In the genomic region with DNA sequence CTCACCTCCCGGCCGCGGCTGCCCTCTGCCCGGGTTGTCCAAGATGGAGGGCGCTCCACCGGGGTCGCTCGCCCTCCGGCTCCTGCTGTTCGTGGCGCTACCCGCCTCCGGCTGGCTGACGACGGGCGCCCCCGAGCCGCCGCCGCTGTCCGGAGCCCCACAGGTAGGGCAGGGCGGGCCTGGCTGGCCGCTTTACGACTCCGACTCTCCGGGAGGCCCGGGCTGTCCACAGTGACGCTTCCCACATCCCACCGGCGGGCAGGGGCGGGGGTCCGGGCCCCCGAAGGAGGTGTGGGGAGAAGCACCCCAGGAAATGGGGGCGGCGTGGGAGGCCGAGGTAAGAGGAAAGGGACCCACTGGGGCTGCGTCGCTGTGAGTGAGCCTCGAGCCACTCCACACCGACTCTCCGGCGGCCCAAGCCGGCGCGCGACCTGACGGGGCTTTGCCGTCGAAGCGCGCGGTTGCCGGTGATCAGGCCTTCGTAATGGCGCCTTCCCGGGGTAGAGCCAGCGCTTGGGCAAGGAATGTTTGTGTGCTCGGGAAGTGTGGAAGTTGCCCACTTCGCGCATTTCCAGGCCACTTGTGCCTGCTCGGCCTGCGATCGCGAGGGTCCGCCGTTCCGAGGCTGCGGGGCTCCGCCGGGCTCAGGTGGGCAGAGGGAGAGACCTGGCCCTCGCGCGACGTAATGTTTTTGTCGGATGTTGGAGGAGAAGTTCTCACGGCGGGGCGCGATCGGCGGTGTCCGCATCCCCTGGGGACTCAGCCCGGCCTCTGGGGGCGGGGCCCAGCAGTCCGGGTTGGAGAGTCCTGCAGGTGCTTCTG, we compare ENCODE assay signal across 8 cellular contexts. TPM values are rescaled to one million over a fixed set of nuclear protein-coding genes. Genes with fewer than 3 reads are reported as not detected.
A peak's percentile ranks its signal among the peaks of the same experiment; 100 is the strongest.
DNase-seq lines count a peak whose midpoint lies in the region; ATAC-seq, FAIRE-seq and TF ChIP-seq lines count a peak whose summit lies in the region.

A gene with protein sequence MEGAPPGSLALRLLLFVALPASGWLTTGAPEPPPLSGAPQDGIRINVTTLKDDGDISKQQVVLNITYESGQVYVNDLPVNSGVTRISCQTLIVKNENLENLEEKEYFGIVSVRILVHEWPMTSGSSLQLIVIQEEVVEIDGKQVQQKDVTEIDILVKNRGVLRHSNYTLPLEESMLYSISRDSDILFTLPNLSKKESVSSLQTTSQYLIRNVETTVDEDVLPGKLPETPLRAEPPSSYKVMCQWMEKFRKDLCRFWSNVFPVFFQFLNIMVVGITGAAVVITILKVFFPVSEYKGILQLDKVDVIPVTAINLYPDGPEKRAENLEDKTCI (plus strand): TSS at position 4 of the 822 bp plus-strand sequence. CDS start 40 bp downstream, at position 44.

- H3K9me3 ChIP-seq in Peyer's patch (no peaks in the 10 kb centered on the region), neutrophil (no peaks in the 10 kb centered on the region), tibial artery (no peaks in the 10 kb centered on the region)

- H3K36me3 ChIP-seq in Peyer's patch (no peaks in the 10 kb centered on the region), neutrophil (no peaks in the 10 kb centered on the region), tibial artery (no peaks in the 10 kb centered on the region)

- DNase-seq in C1 segment of cervical spinal cord (lab: John Stamatoyannopoulos, UW) (peak in 8 of 14 donors; percentile 7 to 67 (median 48)), Peyer's patch (peak; percentile 60 to 78 (median 76)), frontal cortex (ENCODE audit: low spot score in 2 of 2) (no peak), tibial artery (peak; percentile 37 to 77)
- peak in 3 of 4 experiments; percentile 38 to 51 (median 44) for DNase-seq in activated naive CD4-positive, alpha-beta T cell (lab: John Stamatoyannopoulos, UW)

- no peak for TF ChIP-seq CTCF in Peyer's patch (IDR thresholded peaks at IDR 0.05)
- TF ChIP-seq CTCF in neutrophil (IDR thresholded peaks at IDR 0.05): no peak
- TF ChIP-seq CTCF in tibial artery (IDR thresholded peaks at IDR 0.05): no peak

- H3K4me3 ChIP-seq in Peyer's patch: peak within 1 kb of the TSS; percentile 75 to 96 (median 92)
- peak within 1 kb of the TSS; percentile 83 to 93 for H3K4me3 ChIP-seq in neutrophil (ENCODE audit: low read depth in 1 of 2, low read length in 1 of 2)
- peak within 1 kb of the TSS; percentile 89 to 96 for H3K4me3 ChIP-seq in tibial artery

- no peak for FAIRE-seq in frontal cortex (lab: Jason Lieb, UNC)

- TF ChIP-seq POLR2A in GM19099 (IDR thresholded peaks at IDR 0.05; ENCODE audit: extremely low read depth, insufficient read length, low read depth) (peak; percentile 64), Peyer's patch (IDR thresholded peaks at IDR 0.05) (peak; percentile 47 to 50)

- H3K27ac ChIP-seq in Peyer's patch (peak within 1 kb of the TSS; percentile 88 to 93 (median 92)), neutrophil (peak within 1 kb of the TSS; percentile 84), tibial artery (peak within 1 kb of the TSS; percentile 92 to 97)

- H3K4me1 ChIP-seq in Peyer's patch (peaks cover 0 to 18% (median 7%) of the 10 kb centered on the region in 4 donors), neutrophil (ENCODE audit: control insufficient read depth in 1 of 2, insufficient read depth in 1 of 2, low read depth in 1 of 2, low read length in 1 of 2) (peaks cover 14 to 17% of the 10 kb centered on the region in 2 experiments), tibial artery (peaks cover 0 to 23% (median 12%) of the 10 kb centered on the region in 4 donors)

- H3K27me3 ChIP-seq in Peyer's patch (no peaks in the 10 kb centered on the region), neutrophil (peaks cover 26% of the 10 kb centered on the region), tibial artery (no peaks in the 10 kb centered on the region)

- intact Hi-C loops in tibial artery (cut with DNase I; ENCODE audit: low total_unique reads): loop anchor here (10.0 kb wide), 1 partner anchor 78 kb away; a partner anchor contains a TSS

- ATAC-seq in HG03439 (IDR thresholded peaks at IDR 0.05; ENCODE audit: unreplicated experiment): peak; percentile 20

RNA-seq across cellular contexts. Expression of the gene that starts here (rescaled TPM):
- total RNA-seq in Peyer's patch (10 to 100 TPM; 23.1 to 36.6 (median 26.7) TPM), frontal cortex (31.0 TPM)

Comparison
In these comparisons a context has a peak if more than half of its experiments do, and no peak if none do; other contexts are left out.
1. DNase-seq: peak in C1 segment of cervical spinal cord (8 of 14), Peyer's patch (3 of 3), activated naive CD4-positive, alpha-beta T cell (3 of 4) and tibial artery (2 of 2); none in frontal cortex (0 of 2).
2. Peak in every context shown above with its lines, with median percentiles within 50 percentile points of each other: H3K27ac ChIP-seq and H3K4me3 ChIP-seq.